Comparison of ENCODE assay signal across 11 cellular contexts in the genomic region with DNA sequence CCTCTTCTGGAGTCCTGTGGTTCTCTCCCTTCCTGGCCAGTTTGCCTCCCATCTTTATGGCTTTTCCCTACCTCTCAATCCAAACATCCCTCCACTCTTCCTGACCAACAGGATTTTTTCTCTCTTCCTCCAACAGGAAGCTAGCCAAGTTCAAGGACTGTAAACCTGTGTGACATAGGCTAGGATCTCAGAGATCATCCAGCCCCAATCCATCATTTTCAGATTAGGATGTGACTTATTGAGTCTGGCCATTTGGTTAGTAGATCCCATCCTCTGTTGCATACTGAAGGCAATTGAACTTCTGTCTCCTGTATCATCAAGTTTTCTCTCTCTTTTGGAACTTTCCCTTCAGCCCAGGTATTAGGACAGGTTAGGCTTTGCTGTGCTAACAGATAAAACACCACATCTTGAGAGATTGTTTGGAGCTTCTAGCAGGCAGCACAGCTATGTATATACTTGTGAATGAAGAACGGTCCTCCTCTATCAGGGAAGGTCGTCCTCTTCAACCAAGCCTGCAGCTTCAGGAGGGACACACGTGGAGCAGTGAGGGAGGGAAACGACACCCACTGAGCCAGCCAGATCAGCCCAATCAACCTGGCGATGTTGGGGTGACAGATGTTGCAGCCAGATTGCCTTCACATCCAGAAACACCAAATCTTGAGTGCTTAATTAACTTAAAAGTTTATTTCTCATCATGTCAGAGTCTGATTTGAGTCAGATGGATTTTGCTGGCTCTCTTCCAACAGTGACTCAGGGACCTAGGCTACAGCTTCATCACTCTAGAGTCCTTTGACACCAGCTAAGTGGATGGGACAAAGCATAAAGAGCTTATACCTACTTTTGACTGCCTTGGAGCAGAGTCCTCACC.
DNase-seq lines count a peak whose midpoint lies in the region; ATAC-seq, FAIRE-seq and TF ChIP-seq lines count a peak whose summit lies in the region.
"Had no signal": no experiment of that assay in that cellular context is flagged by ENCODE, and none has a peak within 500 bp of the region (broad histone marks: within the 10 kb centered on the region; RNA-seq: fewer than 3 reads in every experiment).

No MANE protein-coding gene starts in this region.

- no peaks in the 10 kb centered on the region for H3K36me3 ChIP-seq in HAP-1 (replicated peaks)
- H3K36me3 ChIP-seq: sigmoid colon had no signal

- TF ChIP-seq CTCF in D721Med (IDR thresholded peaks at IDR 0.05; ENCODE audit: insufficient read depth, missing control alignments), result no peak

- peaks cover 14% of the 10 kb centered on the region for H3K4me1 Mint-ChIP-seq in activated CD4-positive, alpha-beta memory T cell treated with anti-CD3 and anti-CD28 coated beads, Interleukin-2, amount 10 ng/mL, durations not matched to agents 7 days and 5 days

- no peak overlapping the region for H3K27ac Mint-ChIP-seq in activated CD4-positive, alpha-beta memory T cell treated with anti-CD3 and anti-CD28 coated beads, Interleukin-2, amount 10 ng/mL, durations not matched to agents 7 days and 5 days

- no peaks in the 10 kb centered on the region for H3K9me3 Mint-ChIP-seq in activated CD4-positive, alpha-beta memory T cell treated with anti-CD3 and anti-CD28 coated beads, Interleukin-2, amount 10 ng/mL, durations not matched to agents 7 days and 5 days

- no peak overlapping the region for H3K4me3 Mint-ChIP-seq in activated CD4-positive, alpha-beta memory T cell treated with anti-CD3 and anti-CD28 coated beads, Interleukin-2, amount 10 ng/mL, durations not matched to agents 7 days and 5 days

- no peak for ATAC-seq in GM18511 (IDR thresholded peaks at IDR 0.05; ENCODE audit: unreplicated experiment)
- ATAC-seq: mucosa of descending colon had no signal

- FAIRE-seq in D721Med (lab: Jason Lieb, UNC), result no peak

- no peaks in the 10 kb centered on the region for H3K27me3 Mint-ChIP-seq in activated CD4-positive, alpha-beta memory T cell treated with anti-CD3 and anti-CD28 coated beads, Interleukin-2, amount 10 ng/mL, durations not matched to agents 7 days and 5 days

- no peaks in the 10 kb centered on the region for H3K27me3 ChIP-seq in HAP-1 (ENCODE audit: low read depth)
- H3K27me3 ChIP-seq: sigmoid colon had no signal

- POLR2A ChIA-PET in activated CD4-positive, alpha-beta memory T cell treated with anti-CD3 and anti-CD28 coated beads, Interleukin-2, amount 10 ng/mL, durations not matched to agents 7 days and 5 days (lab: Charles Lee), result interaction anchor here (0.8 to 1.3 kb wide), 4 partner anchors 13 to 49 kb away, joined by 3 to 4 read pairs (median 3); no protein-coding TSS in a partner anchor

- no peak overlapping the region for H3K4me3 ChIP-seq in HAP-1
- H3K4me3 ChIP-seq: mucosa of descending colon, sigmoid colon had no signal

- CTCF ChIA-PET in activated CD4-positive, alpha-beta memory T cell treated with anti-CD3 and anti-CD28 coated beads, Interleukin-2, amount 10 ng/mL, durations not matched to agents 7 days and 5 days (lab: Charles Lee), result no interaction called here

- no peaks in the 10 kb centered on the region for H3K9me3 ChIP-seq in HAP-1
- H3K9me3 ChIP-seq: mucosa of descending colon, sigmoid colon had no signal

- H3K4me1 ChIP-seq in HAP-1, result no peaks in the 10 kb centered on the region

- H3K36me3 Mint-ChIP-seq in activated CD4-positive, alpha-beta memory T cell treated with anti-CD3 and anti-CD28 coated beads, Interleukin-2, amount 10 ng/mL, durations not matched to agents 7 days and 5 days (ENCODE audit: low read depth), result peaks cover 30% of the 10 kb centered on the region

- peak; percentile 49 for DNase-seq in DMS153 (lab: John Stamatoyannopoulos, UW)
- DNase-seq in DMS153 treated with DMSO at 0.1 percent for 48 hours (lab: John Stamatoyannopoulos, UW; ENCODE audit: unreplicated experiment), result no peak
- peak; percentile 15 for DNase-seq in LoVo (ENCODE audit: low spot score)
- DNase-seq in activated CD4-positive, alpha-beta memory T cell treated with anti-CD3 and anti-CD28 coated beads, Interleukin-2, amount 10 ng/mL, durations not matched to agents 7 days and 5 days, result peak; percentile 30
- peak; percentile 59 for DNase-seq in renal cortical epithelial cell (ENCODE audit: low read depth)
- no peak for DNase-seq in HAP-1 (ENCODE audit: low spot score in 2 of 2)
- no peak for DNase-seq in D721Med (ENCODE audit: insufficient read length, low spot score)
- DNase-seq: NCI-H1930, sigmoid colon had no signal

- in situ Hi-C loops in HAP-1 (cut with MboI; ENCODE audit: low sequenced_read_pairs), result no loop called here

Comparison
In these comparisons a context has a peak if more than half of its experiments do, and no peak if none do; other contexts are left out.
1. DNase-seq: peak in DMS153 (single experiment), LoVo (single experiment), activated CD4-positive, alpha-beta memory T cell treated with anti-CD3 and anti-CD28 coated beads, Interleukin-2, amount 10 ng/mL, durations not matched to agents 7 days and 5 days (single experiment) and renal cortical epithelial cell (single experiment); none in DMS153 treated with DMSO at 0.1 percent for 48 hours (single experiment), HAP-1 (0 of 2) and D721Med (single experiment).